In the genomic region with DNA sequence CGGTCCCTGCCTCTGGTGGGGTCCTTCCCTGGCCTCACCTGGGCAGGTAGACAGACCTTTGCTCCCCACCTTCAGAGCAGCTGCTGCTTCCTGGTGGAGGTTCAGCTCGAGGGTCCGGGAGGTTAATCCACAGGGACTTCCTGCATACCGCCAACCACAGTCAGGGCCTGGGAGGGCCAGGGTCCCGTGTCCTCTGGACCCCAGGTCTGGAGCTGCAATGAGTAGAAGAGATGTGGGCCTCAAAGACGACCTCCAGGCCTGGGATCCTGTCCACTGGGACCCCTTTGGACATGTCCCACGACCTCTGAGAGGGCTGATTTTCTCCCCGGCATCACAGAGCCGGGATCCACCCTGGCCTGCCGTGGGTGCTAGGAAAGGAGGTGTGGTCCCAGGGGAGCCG, we compare ENCODE assay signal across 23 cellular contexts.
DNase-seq lines count a peak whose midpoint lies in the region; ATAC-seq and TF ChIP-seq lines count a peak whose summit lies in the region.
"Had no signal": no experiment of that assay in that cellular context is flagged by ENCODE, and none has a peak within 500 bp of the region (broad histone marks: within the 10 kb centered on the region; RNA-seq: fewer than 3 reads in every experiment).

No MANE protein-coding gene starts in this region.

- no peak overlapping the region for H3K56ac ChIP-seq in IMR-90 (ENCODE audit: extremely low read depth, insufficient read depth, low read length)

- H3K79me1 ChIP-seq in IMR-90 (ENCODE audit: low read depth in 1 of 2, low read length in 2 of 2), result no peaks in the 10 kb centered on the region

- no peak overlapping the region for H4K91ac ChIP-seq in IMR-90 (ENCODE audit: insufficient read depth, low read depth, low read length)

- TF ChIP-seq RAD21 in IMR-90 (IDR thresholded peaks at IDR 0.05; ENCODE audit: low read length), result no peak

- H2AK9ac ChIP-seq in IMR-90 (replicated peaks; ENCODE audit: low read depth, low read length, poor library complexity), result peak overlapping the region; percentile 50

- dilution Hi-C loops in IMR-90 (cut with HindIII; ENCODE audit: low sequenced_read_pairs, unreplicated experiment), result no loop called here

- peaks cover 38% of the 10 kb centered on the region for H3K9me3 ChIP-seq in IMR-90 (ENCODE audit: control insufficient read depth, insufficient read depth, low read length)
- H3K9me3 ChIP-seq: BE2C, BLaER1 had no signal

- no peaks in the 10 kb centered on the region for H3K4me1 ChIP-seq in IMR-90 (ENCODE audit: control insufficient read depth, insufficient read depth, low read length)
- H3K4me1 ChIP-seq: BE2C had no signal

- H3K4me2 ChIP-seq in IMR-90 (ENCODE audit: low read depth, low read length), result no peak overlapping the region
- H3K4me2 ChIP-seq: BLaER1 had no signal

- no peak overlapping the region for H3K4me3 ChIP-seq in IMR-90 (ENCODE audit: insufficient read depth, low read depth, low read length)
- H3K4me3 ChIP-seq: BLaER1, GM12878 had no signal

- no peak overlapping the region for H2BK120ac ChIP-seq in IMR-90 (ENCODE audit: low read depth, low read length)

- intact Hi-C loops in IMR-90 (cut with micrococcal nuclease) (no loop called here), posterior vena cava (cut with DNase I) (no loop called here)

- BruUV-seq in IMR-90 (replicated peaks; lab: Mats Ljungman, UMichigan), result no TSS peak

- no peaks in the 10 kb centered on the region for H4K20me1 ChIP-seq in IMR-90 (ENCODE audit: insufficient read depth, low read length)
- H4K20me1 ChIP-seq: BLaER1 had no signal

- no peak overlapping the region for H4K8ac ChIP-seq in IMR-90 (ENCODE audit: low read depth in 2 of 2, low read length in 2 of 2)

- no peak overlapping the region for H3K23ac ChIP-seq in IMR-90 (ENCODE audit: low read depth, low read length)

- TF ChIP-seq POLR2A in IMR-90 (IDR thresholded peaks at IDR 0.05; ENCODE audit: low read depth, low read length), result no peak

- no peak for TF ChIP-seq CTCF in IMR-90 (conservative IDR thresholded peaks at IDR 0.05; ENCODE audit: low read depth, low read length)

- in situ Hi-C loops in IMR-90 (cut with MboI; ENCODE audit: low sequenced_read_pairs), result no loop called here

- H2AK5ac ChIP-seq in IMR-90 (ENCODE audit: low read depth, low read length), result no peak overlapping the region

- 100% methylated on average over 1 of the region's 11 CpGs; no CpG with 5 or more reads in 1 of the 2 experiments for WGBS in IMR-90 (ENCODE audit: extremely low coverage in 2 of 2, insufficient read length in 1 of 2), 2 experiments

- H2AFZ ChIP-seq in IMR-90 (replicated peaks; ENCODE audit: low read length, poor library complexity), result no peak overlapping the region

- H3K36me3 ChIP-seq in IMR-90 (ENCODE audit: control insufficient read depth, insufficient read depth, low read length), result no peaks in the 10 kb centered on the region
- H3K36me3 ChIP-seq: BE2C, BLaER1 had no signal

- H2BK5ac ChIP-seq in IMR-90 (ENCODE audit: low read depth, low read length, poor library complexity, severe bottlenecking), result no peak overlapping the region

- H4K5ac ChIP-seq in IMR-90 (ENCODE audit: low read depth, low read length), result no peak overlapping the region

- ATAC-seq in IMR-90 (ENCODE audit: low read depth) (no peak), GM18520 (IDR thresholded peaks at IDR 0.05; ENCODE audit: unreplicated experiment) (no peak), GM19324 (IDR thresholded peaks at IDR 0.05; ENCODE audit: low FRiP score, unreplicated experiment) (no peak)
- ATAC-seq: GM12878 had no signal

- H3K9ac ChIP-seq in IMR-90 (ENCODE audit: low read depth, low read length), result no peak overlapping the region
- H3K9ac ChIP-seq: BLaER1 had no signal

- POLR2A ChIA-PET in IMR-90 (lab: Charles Lee; ENCODE audit: unreplicated experiment), result no interaction called here

- no peak overlapping the region for H3K18ac ChIP-seq in IMR-90 (ENCODE audit: low read depth, low read length)

- H3K14ac ChIP-seq in IMR-90 (replicated peaks; ENCODE audit: low read depth, low read length), result no peak overlapping the region

- CTCF ChIA-PET in IMR-90 (lab: Yijun Ruan, JAX), result no interaction called here

- H3K27me3 ChIP-seq in IMR-90 (ENCODE audit: control insufficient read depth, insufficient read depth, low read length), result no peaks in the 10 kb centered on the region
- H3K27me3 ChIP-seq: BE2C, BLaER1 had no signal

- H2BK15ac ChIP-seq in IMR-90 (ENCODE audit: low read depth, low read length), result no peak overlapping the region

- H3K9me1 ChIP-seq in IMR-90 (ENCODE audit: insufficient read depth, low read length), result no peaks in the 10 kb centered on the region

- H3K4ac ChIP-seq in IMR-90 (ENCODE audit: low read depth, low read length), result no peak overlapping the region

- no peak overlapping the region for H2BK20ac ChIP-seq in IMR-90 (ENCODE audit: low read depth, low read length)

- H3K27ac ChIP-seq in IMR-90 (ENCODE audit: insufficient read depth, low read length), result no peak overlapping the region
- H3K27ac ChIP-seq: BLaER1 had no signal

- DNase-seq in IMR-90 (no peak), islet precursor cell (peak; percentile 31), posterior vena cava (ENCODE audit: low spot score) (peak; percentile 58), NCI-H510A (lab: John Stamatoyannopoulos, UW) (no peak)
- DNase-seq: 8988T; ACHN; BE2C; C1 segment of cervical spinal cord; CD4-positive, alpha-beta memory T cell; CD4-positive, CD25-positive, alpha-beta regulatory T cell; CD8-positive, alpha-beta memory T cell; COR-L47; DMS 273 treated with DMSO at 0.1 percent for 48 hours; DMS153; DMS53; DMS79; DND-41; EL; GDM1 had no signal

TF ChIP-seq in IMR-90, 13 proteins besides CTCF, POLR2A, EP300 and RAD21:
- no peak for TF ChIP-seq USF2 (IDR thresholded peaks at IDR 0.05; ENCODE audit: low read depth, low read length)
- no peak for TF ChIP-seq RCOR1 (IDR thresholded peaks at IDR 0.05; ENCODE audit: insufficient replicate concordance, low read length)
- no peak for TF ChIP-seq NFE2L2 (IDR thresholded peaks at IDR 0.05; ENCODE audit: low read depth, low read length)
- no peak for TF ChIP-seq RFX5 (IDR thresholded peaks at IDR 0.05; ENCODE audit: low read depth, low read length)
- TF ChIP-seq MAFK (IDR thresholded peaks at IDR 0.05; ENCODE audit: low read depth, low read length), result no peak

Comparison
In these comparisons a context has a peak if more than half of its experiments do, and no peak if none do; other contexts are left out.
1. DNase-seq: peak in islet precursor cell (single experiment) and posterior vena cava (single experiment); none in IMR-90 (single experiment) and NCI-H510A (single experiment).